In the genomic region with DNA sequence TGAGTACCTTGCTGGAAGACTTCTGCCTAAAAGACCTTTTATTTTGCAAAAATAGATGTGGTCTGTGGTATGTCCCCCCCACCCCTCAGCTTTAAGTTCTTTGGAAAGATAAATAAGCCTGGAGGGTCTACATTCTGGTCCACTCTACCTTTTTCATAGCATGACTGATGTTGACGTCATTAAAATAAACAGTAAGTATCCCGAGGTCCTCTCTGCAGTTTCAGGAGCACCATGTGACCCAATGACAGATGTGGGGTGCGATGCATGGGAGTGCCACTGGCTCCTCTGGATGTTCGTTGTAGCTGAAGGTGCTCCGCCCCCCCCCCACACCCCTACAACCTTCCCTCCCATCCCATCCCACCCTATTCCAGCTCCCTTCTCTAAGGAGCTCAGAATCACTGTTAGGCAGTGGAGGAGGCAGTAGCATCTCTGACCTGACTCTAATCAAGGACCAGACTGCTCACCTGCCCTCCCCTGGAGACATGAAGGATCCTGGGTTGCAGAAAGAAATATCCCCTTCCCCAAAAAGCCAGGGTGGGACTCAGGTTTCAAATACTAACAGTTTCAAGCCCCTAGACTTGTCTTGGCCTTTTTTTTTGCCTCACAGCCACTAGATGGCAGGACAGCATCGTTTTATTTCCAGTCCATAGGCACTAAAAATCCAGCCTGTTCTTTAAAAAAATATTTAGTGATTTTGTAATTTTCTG, we compare ENCODE assay signal across 9 cellular contexts. TPM values are rescaled to one million over a fixed set of nuclear protein-coding genes. Genes with fewer than 3 reads are reported as not detected.
DNase-seq lines count a peak whose midpoint lies in the region; FAIRE-seq and TF ChIP-seq lines count a peak whose summit lies in the region.
"Had no signal": no experiment of that assay in that cellular context is flagged by ENCODE, and none has a peak within 500 bp of the region (broad histone marks: within the 10 kb centered on the region; RNA-seq: fewer than 3 reads in every experiment).

No MANE protein-coding gene starts in this region.

- peak overlapping the region; percentile 72 for H3K27ac ChIP-seq in A673 (ENCODE audit: low read depth, low read length, poor library complexity, severe bottlenecking)
- no peak overlapping the region for H3K27ac ChIP-seq in astrocyte (ENCODE audit: low read depth, low read length)
- no peak overlapping the region for H3K27ac ChIP-seq in tibial artery
- H3K27ac ChIP-seq: HL-60 had no signal

- no peak overlapping the region for H3K27ac Mint-ChIP-seq in astrocyte (ENCODE audit: unreplicated experiment)

- DNase-seq in A673 (ENCODE audit: low spot score) (peak; percentile 80), ELR (ENCODE audit: low read depth) (peak; percentile 65), NB4 (ENCODE audit: low read depth) (peak; percentile 64), astrocyte (ENCODE audit: low read depth) (peak; percentile 21), iPS-NIHi11 (ENCODE audit: low spot score) (peak; percentile 44), tibial artery (no peak), mucosa of gallbladder (ENCODE audit: low spot score) (no peak), HPDE6-E6E7 (ENCODE audit: extremely low spot score) (no peak)

- no peak for FAIRE-seq in astrocyte (lab: Jason Lieb, UNC)

- no peak overlapping the region for H3K9ac ChIP-seq in astrocyte (ENCODE audit: low read length)

- H3K4me1 ChIP-seq in A673 (ENCODE audit: insufficient read depth, low read length, poor library complexity, severe bottlenecking) (peaks cover 53% of the 10 kb centered on the region), astrocyte (ENCODE audit: insufficient read depth, low read length) (peaks cover 14% of the 10 kb centered on the region), tibial artery (peaks cover 0 to 6% (median 2%) of the 10 kb centered on the region in 4 donors)

- H3K4me3 ChIP-seq in A673 (ENCODE audit: low read depth, low read length, poor library complexity, severe bottlenecking) (no peak overlapping the region), NB4 (ENCODE audit: low read depth, low read length) (no peak overlapping the region), astrocyte (ENCODE audit: insufficient read depth, low read depth, low read length) (no peak overlapping the region), tibial artery (no peak overlapping the region)

- H3K4me3 Mint-ChIP-seq in astrocyte (ENCODE audit: unreplicated experiment), result no peak overlapping the region

- POLR2A ChIA-PET in A673 (lab: Charles Lee; ENCODE audit: low non-redundant PET), result no interaction called here

- H3K36me3 ChIP-seq in A673 (ENCODE audit: insufficient read depth, low read length, poor library complexity, severe bottlenecking), result peaks cover 7% of the 10 kb centered on the region
- H3K36me3 ChIP-seq in astrocyte (ENCODE audit: insufficient read depth, low read length), result no peaks in the 10 kb centered on the region
- H3K36me3 ChIP-seq in tibial artery, result peaks cover 0 to 20% (median 0%) of the 10 kb centered on the region in 3 donors

- no peak for TF ChIP-seq POLR2A in NB4 (IDR thresholded peaks at IDR 0.05; ENCODE audit: extremely low read depth, insufficient read length)

- no peak overlapping the region for H2AFZ ChIP-seq in astrocyte (ENCODE audit: low read depth, low read length)

- H3K9me3 ChIP-seq in A673 (ENCODE audit: low read depth, low read length, poor library complexity, severe bottlenecking) (no peaks in the 10 kb centered on the region), astrocyte (ENCODE audit: insufficient read depth, low read depth, low read length) (no peaks in the 10 kb centered on the region), tibial artery (no peaks in the 10 kb centered on the region)

- peaks cover 12% of the 10 kb centered on the region for H3K36me3 Mint-ChIP-seq in astrocyte (ENCODE audit: low read depth, unreplicated experiment)

- no TSS peak for BruUV-seq in A673 (replicated peaks; lab: Mats Ljungman, UMichigan)

- no peaks in the 10 kb centered on the region for H3K27me3 ChIP-seq in A673 (replicated peaks; ENCODE audit: insufficient read depth, low read depth, low read length, poor library complexity)
- H3K27me3 ChIP-seq in astrocyte (ENCODE audit: insufficient read depth, low read length), result no peaks in the 10 kb centered on the region
- H3K27me3 ChIP-seq in tibial artery, result no peaks in the 10 kb centered on the region

- H3K27me3 Mint-ChIP-seq in astrocyte (ENCODE audit: low read depth, unreplicated experiment), result no peaks in the 10 kb centered on the region

- H3K9me3 Mint-ChIP-seq in astrocyte (ENCODE audit: unreplicated experiment), result no peaks in the 10 kb centered on the region

- TF ChIP-seq CTCF in A673 (conservative IDR thresholded peaks at IDR 0.05; ENCODE audit: low read depth, low read length), result peak; percentile 83
- TF ChIP-seq CTCF in NB4 (IDR thresholded peaks at IDR 0.05; ENCODE audit: low read depth, low read length), result peak; percentile 69
- TF ChIP-seq CTCF in astrocyte (IDR thresholded peaks at IDR 0.05; ENCODE audit: insufficient read depth, low read depth, low read length), result peak; percentile 80
- TF ChIP-seq CTCF in tibial artery (IDR thresholded peaks at IDR 0.05), result peak; percentile 47 to 58

- peaks cover 16% of the 10 kb centered on the region for H3K4me1 Mint-ChIP-seq in astrocyte (ENCODE audit: low read depth, unreplicated experiment)

- intact Hi-C loops in A673 (cut with micrococcal nuclease; ENCODE audit: unreplicated experiment), result loop anchor here (1.0 to 10.0 kb wide), 4 partner anchors 144 to 840 kb away; no protein-coding TSS in a partner anchor
- intact Hi-C loops in tibial artery (cut with DNase I; ENCODE audit: low total_unique reads), result loop anchor here (10.0 kb wide), 2 partner anchors 100 to 400 kb away; no protein-coding TSS in a partner anchor

- H3K79me2 ChIP-seq in astrocyte (ENCODE audit: insufficient read depth, low read length), result no peaks in the 10 kb centered on the region

- CTCF ChIA-PET in A673 (lab: Charles Lee), result interaction anchor here (0.5 to 0.9 kb wide), 6 partner anchors 25 to 1170 kb away, joined by 3 to 8 read pairs (median 4); no protein-coding TSS in a partner anchor

- no peak overlapping the region for H3K4me2 ChIP-seq in astrocyte (ENCODE audit: low read length)

- peaks cover 44% of the 10 kb centered on the region for H4K20me1 ChIP-seq in astrocyte (ENCODE audit: insufficient read depth, low read length)

RNA-seq across cellular contexts. Expression of a gene that starts 25.1 kb away (rescaled TPM):
- total RNA-seq in A673 (2021) (43.7 and 57.7 TPM in 2 replicates), astrocyte (41.9 and 44.9 TPM in 2 replicates), mucosa of gallbladder (26.2 TPM)

RNA-seq across cellular contexts. Expression of a gene that starts 40.9 kb away (rescaled TPM):
- total RNA-seq in A673 (2021) (0.17 and 0.34 TPM in 2 replicates), astrocyte (not detected in 2 replicates), mucosa of gallbladder (not detected)

RNA-seq across cellular contexts. Expression of a gene that starts 46.7 kb away (rescaled TPM):
- total RNA-seq in A673 (2021) (0.09 TPM in 1 of 2 replicates, not detected in the other), astrocyte (not detected in 2 replicates), mucosa of gallbladder (0.75 TPM)

Comparison
In these comparisons a context has a peak if more than half of its experiments do, and no peak if none do; other contexts are left out.
1. DNase-seq: peak in A673 (single experiment), ELR (single experiment), NB4 (single experiment), astrocyte (single experiment) and iPS-NIHi11 (single experiment); none in tibial artery (0 of 2), mucosa of gallbladder (single experiment) and HPDE6-E6E7 (single experiment).
2. Peak in every context shown above with its lines, with median percentiles within 50 percentile points of each other: CTCF ChIP-seq.